In the genomic region with DNA sequence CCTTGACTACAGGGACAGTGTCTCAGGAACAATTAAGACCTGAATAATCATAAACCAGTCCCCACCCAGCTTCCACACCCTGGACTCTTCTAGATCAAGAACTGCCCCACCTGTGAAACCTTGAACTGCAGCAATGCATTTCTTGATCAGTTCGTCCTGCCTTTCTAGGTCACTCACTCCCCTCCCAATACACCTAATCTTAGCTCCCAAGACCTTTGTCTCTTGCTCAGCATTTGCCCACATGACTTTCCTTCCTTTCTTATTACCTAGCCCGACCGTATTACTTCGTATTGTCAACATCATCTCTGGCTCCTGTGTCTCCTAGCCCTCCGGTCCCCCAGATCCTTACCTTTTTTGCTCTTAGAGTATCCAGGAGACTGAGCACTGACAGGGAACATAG, we compare ENCODE assay signal across 14 cellular contexts. TPM values are rescaled to one million over a fixed set of nuclear protein-coding genes. Genes with fewer than 3 reads are reported as not detected.
DNase-seq lines count a peak whose midpoint lies in the region; ATAC-seq, FAIRE-seq and TF ChIP-seq lines count a peak whose summit lies in the region.
"Had no signal": no experiment of that assay in that cellular context is flagged by ENCODE, and none has a peak within 500 bp of the region (broad histone marks: within the 10 kb centered on the region; RNA-seq: fewer than 3 reads in every experiment).

No MANE protein-coding gene starts in this region.

- intact Hi-C loops in Calu3 (cut with micrococcal nuclease; ENCODE audit: unreplicated experiment), result no loop called here
- intact Hi-C loops in CD8-positive, alpha-beta T cell (cut with DNase I, micrococcal nuclease), result no loop called here

- H3K4me1 ChIP-seq in astrocyte (ENCODE audit: insufficient read depth, low read length), result peaks cover 4% of the 10 kb centered on the region
- peaks cover 14% of the 10 kb centered on the region for H3K4me1 ChIP-seq in hepatocyte (ENCODE audit: insufficient read depth)
- H3K4me1 ChIP-seq in neutrophil (ENCODE audit: control insufficient read depth in 1 of 2, insufficient read depth in 1 of 2, low read depth in 1 of 2, low read length in 1 of 2), result peaks cover 30 to 42% of the 10 kb centered on the region in 2 experiments
- peaks cover 7% of the 10 kb centered on the region for H3K4me1 ChIP-seq in CD8-positive, alpha-beta T cell (ENCODE audit: insufficient read depth, low read length)

- H3K9ac ChIP-seq in astrocyte (ENCODE audit: low read length), result no peak overlapping the region
- H3K9ac ChIP-seq: BLaER1 treated with 17β-estradiol and CSF1 and Interleukin-3, amounts not matched to agents 10 nM and 100 nM had no signal

- H4K20me1 ChIP-seq in astrocyte (ENCODE audit: insufficient read depth, low read length), result no peaks in the 10 kb centered on the region
- no peaks in the 10 kb centered on the region for H4K20me1 ChIP-seq in hepatocyte (ENCODE audit: insufficient read depth, poor library complexity, severe bottlenecking)
- H4K20me1 ChIP-seq: BLaER1 treated with 17β-estradiol and CSF1 and Interleukin-3, amounts not matched to agents 10 nM and 100 nM had no signal

- CTCF ChIA-PET in Calu3 (lab: Charles Lee), result no interaction called here
- CTCF ChIA-PET in CD8-positive, alpha-beta T cell (lab: Charles Lee), result interaction anchor here (0.6 kb wide), 2 partner anchors 66 to 619 kb away, joined by 3 read pairs; no protein-coding TSS in a partner anchor

- POLR2A ChIA-PET in CD8-positive, alpha-beta T cell (lab: Charles Lee), result interaction anchor here (0.8 kb wide), 1 partner anchor 114 kb away, joined by 3 read pairs; no protein-coding TSS in a partner anchor

- H3K36me3 Mint-ChIP-seq in Calu3 (ENCODE audit: insufficient read depth, unreplicated experiment) (peaks cover 10% of the 10 kb centered on the region), astrocyte (ENCODE audit: low read depth, unreplicated experiment) (no peaks in the 10 kb centered on the region)
- H3K36me3 Mint-ChIP-seq in CD8-positive, alpha-beta T cell, result peaks cover 2% of the 10 kb centered on the region

- DNase-seq in Calu3 (no peak), astrocyte (ENCODE audit: low read depth) (no peak), hepatocyte (ENCODE audit: low spot score) (peak; percentile 72)
- DNase-seq in CD8-positive, alpha-beta T cell, result no peak
- DNase-seq: DMS153, NCI-H146, NCI-H2081 treated with DMSO at 0.1 percent for 48 hours, NCI-H2227 treated with DMSO at 0.1 percent for 48 hours, NCI-H526 treated with DMSO at 0.1 percent for 48 hours had no signal

- BruUV-seq in Calu3 (replicated peaks; lab: Mats Ljungman, UMichigan), result no TSS peak

- H3K27me3 ChIP-seq in astrocyte (ENCODE audit: insufficient read depth, low read length) (no peaks in the 10 kb centered on the region), hepatocyte (no peaks in the 10 kb centered on the region), neutrophil (no peaks in the 10 kb centered on the region)
- no peaks in the 10 kb centered on the region for H3K27me3 ChIP-seq in CD8-positive, alpha-beta T cell (ENCODE audit: insufficient read depth, low read length)
- H3K27me3 ChIP-seq: BLaER1 treated with 17β-estradiol and CSF1 and Interleukin-3, amounts not matched to agents 10 nM and 100 nM had no signal

- H3K4me1 Mint-ChIP-seq in Calu3 (ENCODE audit: low read depth, unreplicated experiment), result peaks cover 20% of the 10 kb centered on the region
- peaks cover 19% of the 10 kb centered on the region for H3K4me1 Mint-ChIP-seq in astrocyte (ENCODE audit: low read depth, unreplicated experiment)
- peaks cover 8% of the 10 kb centered on the region for H3K4me1 Mint-ChIP-seq in CD8-positive, alpha-beta T cell (ENCODE audit: low read depth)

- H3K9me3 ChIP-seq in astrocyte (ENCODE audit: insufficient read depth, low read depth, low read length) (no peaks in the 10 kb centered on the region), hepatocyte (ENCODE audit: low read depth) (no peaks in the 10 kb centered on the region), neutrophil (no peaks in the 10 kb centered on the region)
- no peaks in the 10 kb centered on the region for H3K9me3 ChIP-seq in CD8-positive, alpha-beta T cell (ENCODE audit: low read length)

- ATAC-seq in CD8-positive, alpha-beta T cell, result no peak
- ATAC-seq in HG02759 (IDR thresholded peaks at IDR 0.05; ENCODE audit: unreplicated experiment) (no peak), HG02798 (IDR thresholded peaks at IDR 0.05; ENCODE audit: poor library complexity, unreplicated experiment) (no peak), HG03439 (IDR thresholded peaks at IDR 0.05; ENCODE audit: unreplicated experiment) (no peak)

- peak overlapping the region; percentile 8 for H3K27ac Mint-ChIP-seq in Calu3 (ENCODE audit: unreplicated experiment)
- peak overlapping the region; percentile 29 for H3K27ac Mint-ChIP-seq in astrocyte (ENCODE audit: unreplicated experiment)
- H3K27ac Mint-ChIP-seq in CD8-positive, alpha-beta T cell, result no peak overlapping the region

- H3K36me3 ChIP-seq in astrocyte (ENCODE audit: insufficient read depth, low read length) (no peaks in the 10 kb centered on the region), hepatocyte (replicated peaks; ENCODE audit: insufficient read depth, low read depth) (no peaks in the 10 kb centered on the region), neutrophil (no peaks in the 10 kb centered on the region)
- no peaks in the 10 kb centered on the region for H3K36me3 ChIP-seq in CD8-positive, alpha-beta T cell (ENCODE audit: insufficient read depth, low read length)
- H3K36me3 ChIP-seq: BLaER1 treated with 17β-estradiol and CSF1 and Interleukin-3, amounts not matched to agents 10 nM and 100 nM had no signal

- H3K4me3 ChIP-seq in astrocyte (ENCODE audit: insufficient read depth, low read depth, low read length), result no peak overlapping the region
- no peak overlapping the region for H3K4me3 ChIP-seq in hepatocyte
- no peak overlapping the region for H3K4me3 ChIP-seq in neutrophil (ENCODE audit: low read depth in 1 of 2, low read length in 1 of 2)
- no peak overlapping the region for H3K4me3 ChIP-seq in CD8-positive, alpha-beta T cell (ENCODE audit: low read depth, low read length)
- H3K4me3 ChIP-seq: BLaER1 treated with 17β-estradiol and CSF1 and Interleukin-3, amounts not matched to agents 10 nM and 100 nM had no signal

- H3K4me3 Mint-ChIP-seq in Calu3 (ENCODE audit: low read depth, unreplicated experiment) (no peak overlapping the region), astrocyte (ENCODE audit: unreplicated experiment) (no peak overlapping the region)
- H3K4me3 Mint-ChIP-seq in CD8-positive, alpha-beta T cell, result no peak overlapping the region

- no peaks in the 10 kb centered on the region for H3K79me2 ChIP-seq in astrocyte (ENCODE audit: insufficient read depth, low read length)
- H3K79me2 ChIP-seq in hepatocyte, result no peaks in the 10 kb centered on the region

- H3K9me2 ChIP-seq in hepatocyte (replicated peaks; ENCODE audit: insufficient read depth), result no peaks in the 10 kb centered on the region

- no peak overlapping the region for H3K4me2 ChIP-seq in astrocyte (ENCODE audit: low read length)
- H3K4me2 ChIP-seq in hepatocyte, result peak overlapping the region; percentile 57

- H3K27ac ChIP-seq in astrocyte (ENCODE audit: low read depth, low read length) (no peak overlapping the region), hepatocyte (peak overlapping the region; percentile 92), neutrophil (peak overlapping the region; percentile 72)
- no peak overlapping the region for H3K27ac ChIP-seq in CD8-positive, alpha-beta T cell (ENCODE audit: low read depth, low read length)
- H3K27ac ChIP-seq: BLaER1 treated with 17β-estradiol and CSF1 and Interleukin-3, amounts not matched to agents 10 nM and 100 nM had no signal

- H3K27me3 Mint-ChIP-seq in Calu3 (ENCODE audit: unreplicated experiment) (no peaks in the 10 kb centered on the region), astrocyte (ENCODE audit: low read depth, unreplicated experiment) (no peaks in the 10 kb centered on the region)
- H3K27me3 Mint-ChIP-seq in CD8-positive, alpha-beta T cell (ENCODE audit: low read depth), result peaks cover 6% of the 10 kb centered on the region

- no peak for TF ChIP-seq CTCF in Calu3 (IDR thresholded peaks at IDR 0.05; ENCODE audit: unreplicated experiment)
- no peak for TF ChIP-seq CTCF in astrocyte (IDR thresholded peaks at IDR 0.05; ENCODE audit: insufficient read depth, low read depth, low read length)
- no peak for TF ChIP-seq CTCF in hepatocyte (IDR thresholded peaks at IDR 0.05; ENCODE audit: poor library complexity)
- TF ChIP-seq CTCF in neutrophil (IDR thresholded peaks at IDR 0.05), result no peak
- TF ChIP-seq CTCF in CD8-positive, alpha-beta T cell (IDR thresholded peaks at IDR 0.05), result no peak

- no peak overlapping the region for H2AFZ ChIP-seq in astrocyte (ENCODE audit: low read depth, low read length)
- H2AFZ ChIP-seq in hepatocyte, result peak overlapping the region; percentile 13

- no peaks in the 10 kb centered on the region for H3K9me3 Mint-ChIP-seq in Calu3 (ENCODE audit: low read depth, unreplicated experiment)
- peaks cover 5% of the 10 kb centered on the region for H3K9me3 Mint-ChIP-seq in astrocyte (ENCODE audit: unreplicated experiment)
- no peaks in the 10 kb centered on the region for H3K9me3 Mint-ChIP-seq in CD8-positive, alpha-beta T cell

- no peak for FAIRE-seq in astrocyte (lab: Jason Lieb, UNC)

- 78% methylated on average over 5 of the region's 5 CpGs for WGBS in hepatocyte (ENCODE audit: low lambda C conversion rate, missing lambda C conversion rate)

RNA-seq across cellular contexts. Expression of a gene that starts 5.5 kb away (rescaled TPM):
- total RNA-seq in Calu3 (2022), result 343 and 364 TPM in 2 replicates
- total RNA-seq in astrocyte, result 42.3 and 52.1 TPM in 2 replicates
- total RNA-seq in hepatocyte, result 251 and 299 TPM in 2 replicates
- polyA plus RNA-seq in hepatocyte, result 71.8 and 98.9 TPM in 2 replicates
- 100 to 1,000 TPM; 188 to 198 TPM for total RNA-seq in CD8-positive, alpha-beta T cell

Comparison
In these comparisons a context has a peak if more than half of its experiments do, and no peak if none do; other contexts are left out.
1. H3K27ac ChIP-seq: peak in hepatocyte (single experiment) and neutrophil (single experiment); none in astrocyte (single experiment) and CD8-positive, alpha-beta T cell (single experiment).